19 cellular contexts compared by ENCODE assay signal in genomic region chr19:3423183-3423829, GRCh38. TPM values are rescaled to one million over a fixed set of nuclear protein-coding genes. Genes with fewer than 3 reads are reported as not detected.
DNase-seq lines count a peak whose midpoint lies in the region; ATAC-seq and TF ChIP-seq lines count a peak whose summit lies in the region.
"Had no signal": no experiment of that assay in that cellular context is flagged by ENCODE, and none has a peak within 500 bp of the region (broad histone marks: within the 10 kb centered on the region; RNA-seq: fewer than 3 reads in every experiment).

No MANE protein-coding gene starts in this region.

- no peak overlapping the region for H4K5ac ChIP-seq in IMR-90 (ENCODE audit: low read depth, low read length)

- in situ Hi-C loops in IMR-90 (cut with MboI; ENCODE audit: low sequenced_read_pairs) = no loop called here

- H2BK20ac ChIP-seq in IMR-90 (ENCODE audit: low read depth, low read length) = no peak overlapping the region

- no peak overlapping the region for H2AFZ ChIP-seq in IMR-90 (replicated peaks; ENCODE audit: low read length, poor library complexity)

- no peaks in the 10 kb centered on the region for H3K4me1 Mint-ChIP-seq in activated naive CD8-positive, alpha-beta T cell treated with anti-CD3 and anti-CD28 coated beads for 36 hours

- H2BK15ac ChIP-seq in IMR-90 (ENCODE audit: low read depth, low read length) = no peak overlapping the region

- H3K4me3 Mint-ChIP-seq in activated naive CD8-positive, alpha-beta T cell treated with anti-CD3 and anti-CD28 coated beads for 36 hours = no peak overlapping the region
- H3K4me3 Mint-ChIP-seq: naive thymus-derived CD4-positive, alpha-beta T cell had no signal

- no peak overlapping the region for H3K27ac Mint-ChIP-seq in activated naive CD8-positive, alpha-beta T cell treated with anti-CD3 and anti-CD28 coated beads for 36 hours
- H3K27ac Mint-ChIP-seq: naive thymus-derived CD4-positive, alpha-beta T cell had no signal

- CTCF ChIA-PET in IMR-90 (lab: Yijun Ruan, JAX) = no interaction called here

- no peaks in the 10 kb centered on the region for H3K27me3 Mint-ChIP-seq in activated naive CD8-positive, alpha-beta T cell treated with anti-CD3 and anti-CD28 coated beads for 36 hours
- H3K27me3 Mint-ChIP-seq: naive thymus-derived CD4-positive, alpha-beta T cell had no signal

- TF ChIP-seq CTCF in IMR-90 (conservative IDR thresholded peaks at IDR 0.05; ENCODE audit: low read depth, low read length) = no peak
- TF ChIP-seq CTCF in dorsolateral prefrontal cortex (IDR thresholded peaks at IDR 0.05 in 54 of 56, conservative IDR thresholded peaks at IDR 0.05 in 2 of 56; ENCODE audit: low read depth in 1 of 56, partially characterized antibody in 56 of 56) = no peak
- TF ChIP-seq CTCF in thoracic aorta (IDR thresholded peaks at IDR 0.05) = no peak

- peak overlapping the region; percentile 25; the same call in 1 of the 2 replicates for H3K4ac ChIP-seq in IMR-90 (ENCODE audit: low read depth, low read length)

- dilution Hi-C loops in IMR-90 (cut with HindIII; ENCODE audit: low sequenced_read_pairs, unreplicated experiment) = no loop called here

- H3K27me3 ChIP-seq in IMR-90 (ENCODE audit: control insufficient read depth, insufficient read depth, low read length) (no peaks in the 10 kb centered on the region), dorsolateral prefrontal cortex (no peaks in the 10 kb centered on the region), thoracic aorta (replicated peaks; ENCODE audit: insufficient read depth) (no peaks in the 10 kb centered on the region)

- no peak overlapping the region for H3K18ac ChIP-seq in IMR-90 (ENCODE audit: low read depth, low read length)

- H3K27ac ChIP-seq in IMR-90 (ENCODE audit: insufficient read depth, low read length) (no peak overlapping the region), dorsolateral prefrontal cortex (peak overlapping the region in 50 of 59 donors; percentile 8 to 84 (median 66)), thoracic aorta (peak overlapping the region; percentile 34 to 63)

- H2AK9ac ChIP-seq in IMR-90 (replicated peaks; ENCODE audit: low read depth, low read length, poor library complexity) = no peak overlapping the region

- peak overlapping the region in 1 of 2 experiments; percentile 56; a peak in 1 of 4 replicates for H4K8ac ChIP-seq in IMR-90 (ENCODE audit: low read depth in 2 of 2, low read length in 2 of 2)

- peak overlapping the region; percentile 58; the same call in 1 of the 2 replicates for H2AK5ac ChIP-seq in IMR-90 (ENCODE audit: low read depth, low read length)

- H3K36me3 Mint-ChIP-seq in activated naive CD8-positive, alpha-beta T cell treated with anti-CD3 and anti-CD28 coated beads for 36 hours = peaks cover 8% of the 10 kb centered on the region

- no peaks in the 10 kb centered on the region for H3K9me3 ChIP-seq in IMR-90 (ENCODE audit: control insufficient read depth, insufficient read depth, low read length)
- no peaks in the 10 kb centered on the region for H3K9me3 ChIP-seq in thoracic aorta

- ATAC-seq in IMR-90 (ENCODE audit: low read depth) = peak; percentile 46
- ATAC-seq in left lobe of liver = peak; percentile 49
- ATAC-seq in thoracic aorta (ENCODE audit: insufficient number of reproducible peaks, low FRiP score, low read depth) = no peak
- ATAC-seq: naive thymus-derived CD4-positive, alpha-beta T cell had no signal

- no peak for TF ChIP-seq POLR2A in IMR-90 (IDR thresholded peaks at IDR 0.05; ENCODE audit: low read depth, low read length)

- H3K23ac ChIP-seq in IMR-90 (ENCODE audit: low read depth, low read length) = peak overlapping the region; percentile 38; the same call in 1 of the 2 replicates

- H3K9ac ChIP-seq in IMR-90 (ENCODE audit: low read depth, low read length) = no peak overlapping the region

- H2BK5ac ChIP-seq in IMR-90 (ENCODE audit: low read depth, low read length, poor library complexity, severe bottlenecking) = no peak overlapping the region

- peaks cover 28 to 83% of the 10 kb centered on the region in 2 experiments for H3K79me1 ChIP-seq in IMR-90 (ENCODE audit: low read depth in 1 of 2, low read length in 2 of 2)

- no TSS peak for BruUV-seq in IMR-90 (replicated peaks; lab: Mats Ljungman, UMichigan)

- intact Hi-C loops in IMR-90 (cut with micrococcal nuclease) (no loop called here), dorsolateral prefrontal cortex (cut with DNase I) (no loop called here)

- peaks cover 10% of the 10 kb centered on the region for H3K4me1 ChIP-seq in IMR-90 (ENCODE audit: control insufficient read depth, insufficient read depth, low read length)
- peaks cover 19 to 38% of the 10 kb centered on the region in 2 donors for H3K4me1 ChIP-seq in thoracic aorta (ENCODE audit: control insufficient read depth in 1 of 2, low read depth in 2 of 2)

- peaks cover 33% of the 10 kb centered on the region for H4K20me1 ChIP-seq in IMR-90 (ENCODE audit: insufficient read depth, low read length)

- no peak overlapping the region for H3K4me2 ChIP-seq in IMR-90 (ENCODE audit: low read depth, low read length)

- H3K9me1 ChIP-seq in IMR-90 (ENCODE audit: insufficient read depth, low read length) = peaks cover 6% of the 10 kb centered on the region; the same call in 1 of the 2 replicates

- no peak overlapping the region for H4K91ac ChIP-seq in IMR-90 (ENCODE audit: insufficient read depth, low read depth, low read length)

- H2BK120ac ChIP-seq in IMR-90 (ENCODE audit: low read depth, low read length) = no peak overlapping the region

- H3K56ac ChIP-seq in IMR-90 (ENCODE audit: extremely low read depth, insufficient read depth, low read length) = no peak overlapping the region

- POLR2A ChIA-PET in IMR-90 (lab: Charles Lee; ENCODE audit: unreplicated experiment) = no interaction called here

- H3K36me3 ChIP-seq in IMR-90 (ENCODE audit: control insufficient read depth, insufficient read depth, low read length) (peaks cover 26% of the 10 kb centered on the region), thoracic aorta (peaks cover 7% of the 10 kb centered on the region)

- DNase-seq in IMR-90 (peak; percentile 28), dorsolateral prefrontal cortex (peak in 3 of 10 donors; percentile 44 to 55 (median 50)), left lobe of liver (ENCODE audit: low spot score) (no peak), thoracic aorta (ENCODE audit: low spot score) (no peak), germinal center (ENCODE audit: low spot score) (no peak), NCI-H146 treated with DMSO at 0.1 percent for 48 hours (lab: John Stamatoyannopoulos, UW; ENCODE audit: unreplicated experiment) (no peak), mucosa of gallbladder (ENCODE audit: low spot score) (no peak)
- DNase-seq in activated naive CD8-positive, alpha-beta T cell treated with anti-CD3 and anti-CD28 coated beads for 36 hours = no peak
- DNase-seq: activated gamma-delta T cell treated with Interleukin-2 at 50 U/mL for 16 hours; DMS 273 treated with DMSO at 0.1 percent for 48 hours; glutamatergic neuron; naive thymus-derived CD4-positive, alpha-beta T cell; NCI-H1694 treated with DMSO at 0.1 percent for 48 hours; NCI-H524 treated with DMSO at 0.1 percent for 48 hours; OCI-M1; stimulated activated CD4-positive, alpha-beta T cell treated with anti-CD3 and anti-CD28 coated beads, Interleukin-2, amount 100 ng/mL, for 24 hours had no signal

- 0 out of 2 replicates have a peak overlapping the region, but pooled peaks have one; percentile 21 for H3K14ac ChIP-seq in IMR-90 (replicated peaks; ENCODE audit: low read depth, low read length)

- no peak overlapping the region for H3K4me3 ChIP-seq in IMR-90 (ENCODE audit: insufficient read depth, low read depth, low read length)
- H3K4me3 ChIP-seq in dorsolateral prefrontal cortex = peak overlapping the region in 23 of 59 donors; percentile 4 to 48 (median 24)
- peak overlapping the region; percentile 29 for H3K4me3 ChIP-seq in thoracic aorta

- WGBS in IMR-90 (ENCODE audit: extremely low coverage in 2 of 2, insufficient read length in 1 of 2), 2 experiments = no CpG with 5 or more reads among the region's 29 CpGs

- no peak for TF ChIP-seq RAD21 in IMR-90 (IDR thresholded peaks at IDR 0.05; ENCODE audit: low read length)

- H3K9me3 Mint-ChIP-seq in activated naive CD8-positive, alpha-beta T cell treated with anti-CD3 and anti-CD28 coated beads for 36 hours = no peaks in the 10 kb centered on the region

TF ChIP-seq in IMR-90, 13 proteins besides CTCF, POLR2A, EP300 and RAD21:
- TF ChIP-seq MAFK (IDR thresholded peaks at IDR 0.05; ENCODE audit: low read depth, low read length) (peak; percentile 84), RFX5 (IDR thresholded peaks at IDR 0.05; ENCODE audit: low read depth, low read length) (no peak), RCOR1 (IDR thresholded peaks at IDR 0.05; ENCODE audit: insufficient replicate concordance, low read length) (peak; percentile 17)

RNA-seq across cellular contexts. Expression of gene NFIC, which starts 56.9 kb away (rescaled TPM):
- total RNA-seq in IMR-90 (2012; rRNA removed) (21.9 and 26.9 TPM in 2 replicates), dorsolateral prefrontal cortex (100 to 1,000 TPM in 118 of 120 experiments, 10 to 100 TPM in 2; 98.0 to 269 (median 135) TPM), left lobe of liver (203 TPM), thoracic aorta (100 to 1,000 TPM; 178 to 203 TPM), mucosa of gallbladder (254 TPM)
- polyA plus RNA-seq in IMR-90 (2012; rRNA removed) = 29.2 and 32.1 TPM in 2 replicates
- polyA plus RNA-seq in IMR-90 (2012; cell fraction: cytosol; rRNA removed) = 19.6 and 28.1 TPM in 2 replicates
- 23.6 and 45.1 TPM in 2 replicates for polyA plus RNA-seq in IMR-90 (2012; cell fraction: nucleus; rRNA removed; ENCODE audit: low replicate concordance)
- total RNA-seq in activated naive CD8-positive, alpha-beta T cell treated with anti-CD3 and anti-CD28 coated beads for 36 hours = 10 to 100 TPM; 19.0 to 19.5 TPM

RNA-seq across cellular contexts. Expression of gene SMIM24, which starts 57.0 kb away (rescaled TPM):
- not detected in 2 replicates for total RNA-seq in IMR-90 (2012; rRNA removed)
- not detected in 2 replicates for polyA plus RNA-seq in IMR-90 (2012; rRNA removed)
- 0.09 TPM in 1 of 2 replicates, not detected in the other for polyA plus RNA-seq in IMR-90 (2012; cell fraction: cytosol; rRNA removed)
- polyA plus RNA-seq in IMR-90 (2012; cell fraction: nucleus; rRNA removed; ENCODE audit: low replicate concordance) = not detected in 2 replicates
- 10 to 100 TPM in 4 of 120 experiments, 1 to 10 TPM in 112, under 1 TPM in 3, not detected in 1; 0.80 to 14.7 (median 4.2) TPM for total RNA-seq in dorsolateral prefrontal cortex
- total RNA-seq in left lobe of liver = 10.8 TPM
- not detected for total RNA-seq in thoracic aorta
- total RNA-seq in activated naive CD8-positive, alpha-beta T cell treated with anti-CD3 and anti-CD28 coated beads for 36 hours = 1 to 10 TPM; 2.2 to 2.5 TPM
- total RNA-seq in mucosa of gallbladder = 712 TPM
- total RNA-seq: bronchial epithelial cell, M059J had no signal
- polyA plus RNA-seq: naive thymus-derived CD4-positive, alpha-beta T cell had no signal

RNA-seq across cellular contexts. Expression of gene SMIM44, which starts 59.9 kb away (rescaled TPM):
- total RNA-seq in IMR-90 (2012; rRNA removed) = not detected in 2 replicates
- not detected in 2 replicates for polyA plus RNA-seq in IMR-90 (2012; rRNA removed)
- polyA plus RNA-seq in IMR-90 (2012; cell fraction: cytosol; rRNA removed) = not detected in 2 replicates
- not detected in 2 replicates for polyA plus RNA-seq in IMR-90 (2012; cell fraction: nucleus; rRNA removed; ENCODE audit: low replicate concordance)
- total RNA-seq in dorsolateral prefrontal cortex = 1 to 10 TPM in 2 of 120 experiments, not detected in 118; 1.4 to 1.6 TPM
- not detected for total RNA-seq in left lobe of liver
- not detected for total RNA-seq in thoracic aorta
- not detected for total RNA-seq in activated naive CD8-positive, alpha-beta T cell treated with anti-CD3 and anti-CD28 coated beads for 36 hours
- total RNA-seq in mucosa of gallbladder = 3.7 TPM
- total RNA-seq: bronchial epithelial cell; M059J; naive thymus-derived CD4-positive, alpha-beta T cell had no signal
- polyA plus RNA-seq: naive thymus-derived CD4-positive, alpha-beta T cell; thymus had no signal

Comparison
In these comparisons a context has a peak if more than half of its experiments do, and no peak if none do; other contexts are left out.
1. RNA of gene SMIM24, which starts 57.0 kb away (total RNA-seq): 712 TPM in mucosa of gallbladder (single experiment); 10.8 TPM in left lobe of liver (single experiment), 0.80 to 14.7 TPM in dorsolateral prefrontal cortex, 2.2 to 2.5 TPM in activated naive CD8-positive, alpha-beta T cell treated with anti-CD3 and anti-CD28 coated beads for 36 hours, not detected in thoracic aorta and not detected in IMR-90; every median in the first group is over 10 times any median in the second.